Comparison of ENCODE assay signal across 8 cellular contexts in genomic region chr1:144546274-144547171, GRCh38. TPM values are rescaled to one million over a fixed set of nuclear protein-coding genes. Genes with fewer than 3 reads are reported as not detected.
DNase-seq lines count a peak whose midpoint lies in the region; ATAC-seq lines count a peak whose summit lies in the region.

No MANE protein-coding gene starts in this region.

- peak; percentile 52 for ATAC-seq in GM18858 (IDR thresholded peaks at IDR 0.05; ENCODE audit: unreplicated experiment)
- ATAC-seq in HG03025 (IDR thresholded peaks at IDR 0.05; ENCODE audit: low FRiP score, unreplicated experiment), result peak; percentile 91

- H3K4me3 ChIP-seq in skeletal muscle cell (ENCODE audit: low read depth, low read length), result peak overlapping the region; percentile 47

- DNase-seq in A172 (ENCODE audit: low spot score) (peak; percentile 97), NCI-H345 (lab: John Stamatoyannopoulos, UW) (peak; percentile 77), cerebellum (ENCODE audit: low spot score) (peak; percentile 61), iPS-NIHi7 (ENCODE audit: extremely low spot score) (peak; percentile 13), skeletal muscle cell (ENCODE audit: low read depth) (peak; percentile 96)
- peak; percentile 49 to 58 for DNase-seq in activated CD4-positive, alpha-beta T cell treated with anti-CD3 and anti-CD28 coated beads for 4 hours

RNA-seq across cellular contexts. Expression of gene PPIAL4F, which starts 46.2 kb away (rescaled TPM):
- not detected in 2 replicates for total RNA-seq in A172 (2014; rRNA removed; shearing (Covaris generic))
- total RNA-seq in cerebellum, result not detected

Comparison
In these comparisons a context has a peak if more than half of its experiments do, and no peak if none do; other contexts are left out.
1. Peak in every context shown above with its lines: DNase-seq, ATAC-seq and H3K4me3 ChIP-seq.
2. DNase-seq: peak in every context shown above with its lines; median percentile 97 in A172; 96 in skeletal muscle cell; 77 in NCI-H345; 61 in cerebellum; 54 in activated CD4-positive, alpha-beta T cell treated with anti-CD3 and anti-CD28 coated beads for 4 hours; 13 in iPS-NIHi7.